17 cellular contexts compared by ENCODE assay signal in the genomic region with DNA sequence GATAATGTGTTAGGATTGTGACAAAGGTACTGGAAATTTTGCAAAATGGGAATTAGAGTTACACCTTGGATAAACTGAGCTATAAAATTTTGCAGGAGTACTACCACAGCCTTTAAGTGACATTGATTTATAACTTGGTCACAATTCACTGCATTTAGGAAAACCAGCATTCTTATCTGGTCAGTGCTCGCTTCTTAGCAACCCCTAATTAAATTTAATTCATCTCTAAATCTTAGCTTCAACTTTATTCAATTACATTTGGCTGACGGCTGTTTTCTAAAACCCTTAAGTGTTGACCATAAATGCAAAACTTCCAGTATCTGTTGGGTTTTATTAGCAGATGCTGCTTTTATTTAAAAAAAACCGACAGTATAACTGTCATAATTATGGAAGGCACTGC. TPM values are rescaled to one million over a fixed set of nuclear protein-coding genes. Genes with fewer than 3 reads are reported as not detected.
DNase-seq lines count a peak whose midpoint lies in the region; ATAC-seq, FAIRE-seq and TF ChIP-seq lines count a peak whose summit lies in the region.
"Had no signal": no experiment of that assay in that cellular context is flagged by ENCODE, and none has a peak within 500 bp of the region (broad histone marks: within the 10 kb centered on the region; RNA-seq: fewer than 3 reads in every experiment).

No MANE protein-coding gene starts in this region.

- CTCF ChIA-PET in Panc1 (lab: Charles Lee) (no interaction called here), GM12878 (lab: Yijun Ruan, JAX) (interaction anchor here (1.0 to 5.1 kb wide), 3 partner anchors 19 to 29 kb away, joined by 3 to 31 read pairs (median 3); no protein-coding TSS in a partner anchor), A673 (lab: Charles Lee) (no interaction called here)

- H3K27me3 ChIP-seq in Panc1 (ENCODE audit: control insufficient read depth, insufficient read depth, low read length), result no peaks in the 10 kb centered on the region
- H3K27me3 ChIP-seq in GM12878 (replicated peaks in 1 of 2; ENCODE audit: control insufficient read depth in 2 of 2, insufficient read depth in 2 of 2, low read length in 1 of 2), result no peaks in the 10 kb centered on the region
- H3K27me3 ChIP-seq in A673 (replicated peaks; ENCODE audit: insufficient read depth, low read depth, low read length, poor library complexity), result no peaks in the 10 kb centered on the region

- ATAC-seq in Panc1, result no peak
- no peak for ATAC-seq in GM12878
- no peak for ATAC-seq in GM21576 (IDR thresholded peaks at IDR 0.05; ENCODE audit: unreplicated experiment)

- BruUV-seq in Panc1 (replicated peaks; lab: Mats Ljungman, UMichigan) (TSS peak; percentile 77), GM12878 (replicated peaks; lab: Mats Ljungman, UMichigan) (TSS peak; percentile 43), A673 (replicated peaks; lab: Mats Ljungman, UMichigan) (no TSS peak)

- in situ Hi-C loops in Panc1 (cut with HindIII; ENCODE audit: low pct_unique_long_range_greater_than_20kb, low sequenced_read_pairs) (no loop called here), GM12878 (cut with MboI) (no loop called here)

- peak; percentile 30 for FAIRE-seq in GM12892 (lab: Jason Lieb, UNC)
- FAIRE-seq in GM12878 (lab: Jason Lieb, UNC), result no peak
- FAIRE-seq: GM12891 had no signal

- H3K4me2 ChIP-seq in GM12878 (ENCODE audit: control insufficient read depth, insufficient read depth), result no peak overlapping the region

- 0 out of 2 replicates have a peak, but pooled peaks have one; percentile 1 for TF ChIP-seq POLR2A in GM12892 (IDR thresholded peaks at IDR 0.05; ENCODE audit: low read depth, low read length)
- TF ChIP-seq POLR2A in GM12878 (IDR thresholded peaks at IDR 0.05; ENCODE audit: low read depth, low read length), result no peak

- no peak for DNase-seq in GM12892 (ENCODE audit: insufficient read length)
- DNase-seq in Panc1 (ENCODE audit: low read depth, low spot score), result no peak
- no peak for DNase-seq in GM12878 (ENCODE audit: low read depth, low spot score)
- peak; percentile 26 for DNase-seq in medulla oblongata (ENCODE audit: extremely low spot score)
- no peak for DNase-seq in activated naive CD4-positive, alpha-beta T cell treated with anti-CD3 and anti-CD28 coated beads, Interleukin-2, amount 50 U/mL, for 16 hours
- no peak for DNase-seq in A673 (ENCODE audit: low spot score)
- DNase-seq: 8988T; ACHN; C1 segment of cervical spinal cord; Calu3; CD4-positive, alpha-beta T cell; DMS 273 treated with DMSO at 0.1 percent for 48 hours; GOT3; H9; KBM-7 had no signal

- peaks cover 46% of the 10 kb centered on the region for H3K36me3 ChIP-seq in Panc1 (ENCODE audit: control insufficient read depth, insufficient read depth, low read length)
- peaks cover 20 to 44% of the 10 kb centered on the region in 2 experiments for H3K36me3 ChIP-seq in GM12878 (ENCODE audit: control insufficient read depth in 2 of 2, insufficient read depth in 2 of 2, low read length in 1 of 2)
- H3K36me3 ChIP-seq in A673 (ENCODE audit: insufficient read depth, low read length, poor library complexity, severe bottlenecking), result peaks cover 73% of the 10 kb centered on the region

- H3K4me3 ChIP-seq in Panc1 (ENCODE audit: low read depth in 2 of 2, low read length in 2 of 2) (no peak overlapping the region), GM12878 (no peak overlapping the region), A673 (ENCODE audit: low read depth, low read length, poor library complexity, severe bottlenecking) (no peak overlapping the region)

- 73% methylated on average over 3 of the region's 3 CpGs for WGBS in GM12878 (ENCODE audit: insufficient coverage, insufficient replicate concordance, low lambda C conversion rate, missing lambda C conversion rate)

- no peak for TF ChIP-seq RAD21 in GM12878 (IDR thresholded peaks at IDR 0.05; ENCODE audit: insufficient read depth, low read depth, low read length)

- H3K4me1 ChIP-seq in Panc1 (ENCODE audit: control insufficient read depth, insufficient read depth, low read length), result no peaks in the 10 kb centered on the region
- no peaks in the 10 kb centered on the region for H3K4me1 ChIP-seq in GM12878 (ENCODE audit: control insufficient read depth, insufficient read depth, low read length)
- no peaks in the 10 kb centered on the region for H3K4me1 ChIP-seq in A673 (ENCODE audit: insufficient read depth, low read length, poor library complexity, severe bottlenecking)

- no peak overlapping the region for H3K27ac ChIP-seq in Panc1 (ENCODE audit: low read length)
- H3K27ac ChIP-seq in GM12878 (ENCODE audit: control insufficient read depth, insufficient read depth), result no peak overlapping the region
- no peak overlapping the region for H3K27ac ChIP-seq in A673 (ENCODE audit: low read depth, low read length, poor library complexity, severe bottlenecking)

- no peak for TF ChIP-seq EP300 in GM12878 (IDR thresholded peaks at IDR 0.05; ENCODE audit: borderline replicate concordance in 1 of 2, control insufficient read depth in 1 of 2, low read depth in 2 of 2, low read length in 2 of 2)

- H3K9ac ChIP-seq in GM12878 (ENCODE audit: control insufficient read depth, insufficient read depth, low read length), result no peak overlapping the region

- H3K79me2 ChIP-seq in GM12878 (ENCODE audit: control insufficient read depth, insufficient read depth, low read length), result no peaks in the 10 kb centered on the region

- H4K20me1 ChIP-seq in GM12878 (ENCODE audit: control insufficient read depth, insufficient read depth), result no peaks in the 10 kb centered on the region

- H2AFZ ChIP-seq in GM12878 (ENCODE audit: control insufficient read depth, low read depth, low read length), result no peak overlapping the region

- TF ChIP-seq CTCF in Panc1 (IDR thresholded peaks at IDR 0.05), result no peak
- TF ChIP-seq CTCF in GM12878 (IDR thresholded peaks at IDR 0.05 in 2 of 3, conservative IDR thresholded peaks at IDR 0.05 in 1 of 3; ENCODE audit: control insufficient read depth in 2 of 3, extremely low read depth in 1 of 3, insufficient read depth in 1 of 3, low read depth in 3 of 3, low read length in 3 of 3), result no peak
- TF ChIP-seq CTCF in A673 (conservative IDR thresholded peaks at IDR 0.05; ENCODE audit: low read depth, low read length), result no peak

- RAD21 ChIA-PET in GM12878 (lab: Charles Lee; ENCODE audit: unreplicated experiment), result interaction anchor here (2.1 kb wide), 1 partner anchor 29 kb away, joined by 6 read pairs; no protein-coding TSS in a partner anchor

- SMC1A ChIA-PET in GM12878 (lab: Charles Lee; ENCODE audit: uncharacterized antibody, unreplicated experiment), result interaction anchor here (1.3 to 2.1 kb wide), 2 partner anchors 12 to 23 kb away, joined by 3 to 10 read pairs; no protein-coding TSS in a partner anchor

- H3K9me3 ChIP-seq in Panc1 (ENCODE audit: control insufficient read depth, insufficient read depth, low read depth, low read length) (no peaks in the 10 kb centered on the region), GM12878 (replicated peaks; ENCODE audit: control insufficient read depth, insufficient read depth, low read length) (no peaks in the 10 kb centered on the region), A673 (ENCODE audit: low read depth, low read length, poor library complexity, severe bottlenecking) (no peaks in the 10 kb centered on the region)

- POLR2A ChIA-PET in Panc1 (lab: Charles Lee) (no interaction called here), GM12878 (lab: Charles Lee) (interaction anchor here (0.5 to 0.7 kb wide), 2 partner anchors 23 to 1375 kb away, joined by 3 read pairs; no protein-coding TSS in a partner anchor), A673 (lab: Charles Lee; ENCODE audit: low non-redundant PET) (interaction anchor here (0.6 kb wide), 1 partner anchor 368 kb away, joined by 5 read pairs; no protein-coding TSS in a partner anchor)

- intact Hi-C loops in Panc1 (cut with micrococcal nuclease; ENCODE audit: unreplicated experiment), result no loop called here
- intact Hi-C loops in GM12878 (cut with micrococcal nuclease; ENCODE audit: unreplicated experiment), result no loop called here
- intact Hi-C loops in A673 (cut with micrococcal nuclease; ENCODE audit: unreplicated experiment), result no loop called here

RNA-seq across cellular contexts. Expression of gene TFRC, which starts 31.3 kb away (rescaled TPM):
- polyA plus RNA-seq in GM12892 (2012; ENCODE audit: missing spikeins), result 339 TPM
- 604 TPM for total RNA-seq in Panc1 (2021; ENCODE audit: unreplicated experiment)
- 179 TPM for polyA plus RNA-seq in Panc1 (2012; ENCODE audit: insufficient read length)
- total RNA-seq in GM12878 (2013; cell fraction: nucleolus; rRNA removed), result 1,474 and 1,543 TPM in 2 replicates
- total RNA-seq in GM12878 (2014; rRNA removed), result 325 and 365 TPM in 2 replicates
- total RNA-seq in GM12878 (2014; rRNA removed; fragmentation: Illumina TruSeq; extraction: Trizol), result 306 and 308 TPM in 2 replicates
- total RNA-seq in GM12878 (2021), result 356 and 373 TPM in 2 replicates
- polyA plus RNA-seq in GM12878 (2011; ENCODE audit: low read depth), result 147 TPM
- 368 and 477 TPM in 2 replicates for polyA plus RNA-seq in GM12878 (2011; rRNA removed)
- 111 and 144 TPM in 2 replicates for polyA plus RNA-seq in GM12878 (2011; cell fraction: cytosol; rRNA removed)
- 375 and 515 TPM in 2 replicates for polyA plus RNA-seq in GM12878 (2011; cell fraction: nucleus; rRNA removed)
- polyA plus RNA-seq in GM12878 (2012), result 227 and 250 TPM in 2 replicates
- 218 and 272 TPM in 2 replicates for polyA plus RNA-seq in GM12878 (2014; fragmentation: Illumina TruSeq; extraction: Trizol)
- 100 to 1,000 TPM; 123 to 132 TPM for polyA plus RNA-seq in GM12878 (2014; fragmentation: Nextera tagmentation; extraction: Ambion mirVana)
- polyA plus RNA-seq in GM12878 (2014; rRNA removed), result 152 and 164 TPM in 2 replicates
- 100 to 1,000 TPM; 468 to 526 TPM for polyA plus RNA-seq in GM12878 (2016; fragmentation: Nextera tagmentation; extraction: Ambion mirVana)
- polyA minus RNA-seq in GM12878 (2011; rRNA and poly(A)+ RNA removed), result 462 and 911 TPM in 2 replicates
- polyA minus RNA-seq in GM12878 (2011; cell fraction: cytosol; rRNA and poly(A)+ RNA removed), result 210 and 215 TPM in 2 replicates
- 318 and 391 TPM in 2 replicates for polyA minus RNA-seq in GM12878 (2011; cell fraction: nucleus; rRNA and poly(A)+ RNA removed)
- 240 and 336 TPM in 2 replicates for total RNA-seq in A673 (2021)
